26 cellular contexts compared by ENCODE assay signal in genomic region chr7:18803880-18804279, GRCh38.
"Had no signal": no experiment of that assay in that cellular context is flagged by ENCODE, and none has a peak within 500 bp of the region (broad histone marks: within the 10 kb centered on the region; RNA-seq: fewer than 3 reads in every experiment).

No MANE protein-coding gene starts in this region.

- FAIRE-seq: endometrium, frontal cortex, small intestine had no signal

- ATAC-seq: effector memory CD8-positive, alpha-beta T cell; left cardiac atrium; left lung; naive thymus-derived CD8-positive, alpha-beta T cell; right lobe of liver had no signal

- H3K27ac ChIP-seq: esophagus squamous epithelium, left lung, ovary, right lobe of liver, stomach, testis, tibial artery had no signal

- H3K4me3 ChIP-seq: esophagus squamous epithelium, left lung, ovary, right lobe of liver, stomach, testis, tibial artery had no signal

- H3K9me3 ChIP-seq: esophagus squamous epithelium, left lung, ovary, right lobe of liver, stomach, testis, tibial artery had no signal

- H3K27me3 ChIP-seq: esophagus squamous epithelium, left lung, ovary, right lobe of liver, stomach, testis, tibial artery had no signal

- H3K4me1 ChIP-seq: esophagus squamous epithelium, left lung, right lobe of liver, stomach, testis, tibial artery had no signal

- DNase-seq: cerebellar nuclear complex; cortex of kidney; effector memory CD8-positive, alpha-beta T cell; erythroblast; esophagus squamous epithelium; left cardiac atrium; left lung; mesendoderm; naive thymus-derived CD8-positive, alpha-beta T cell; nephron progenitor cell; occipital lobe; ovary; posterior cingulate gyrus; right lobe of liver; small intestine; stimulated activated CD4-positive, alpha-beta T cell treated with anti-CD3 and anti-CD28 coated beads, Interleukin-12 subunit alpha, Interleukin-12 subunit beta, amount 100 ng/mL, for 4 hours; stimulated activated CD4-positive, alpha-beta T cell treated with anti-CD3 and anti-CD28 coated beads, Interleukin-1b, Interleukin-23, amount 100 ng/mL, for 48 hours; stimulated activated CD4-positive, alpha-beta T cell treated with anti-CD3 and anti-CD28 coated beads, Interleukin-4, amount 100 ng/mL, for 1 hour; stimulated activated CD8-positive, alpha-beta memory T cell treated with anti-CD3 and anti-CD28 coated beads, Interleukin-4, amount 100 ng/mL, for 48 hours; stimulated activated naive CD4-positive, alpha-beta T cell; stomach; substantia nigra; testis; tibial artery had no signal

- H3K36me3 ChIP-seq: esophagus squamous epithelium, left lung, ovary, right lobe of liver, stomach, tibial artery had no signal
